8 cellular contexts compared by ENCODE assay signal in the genomic region with DNA sequence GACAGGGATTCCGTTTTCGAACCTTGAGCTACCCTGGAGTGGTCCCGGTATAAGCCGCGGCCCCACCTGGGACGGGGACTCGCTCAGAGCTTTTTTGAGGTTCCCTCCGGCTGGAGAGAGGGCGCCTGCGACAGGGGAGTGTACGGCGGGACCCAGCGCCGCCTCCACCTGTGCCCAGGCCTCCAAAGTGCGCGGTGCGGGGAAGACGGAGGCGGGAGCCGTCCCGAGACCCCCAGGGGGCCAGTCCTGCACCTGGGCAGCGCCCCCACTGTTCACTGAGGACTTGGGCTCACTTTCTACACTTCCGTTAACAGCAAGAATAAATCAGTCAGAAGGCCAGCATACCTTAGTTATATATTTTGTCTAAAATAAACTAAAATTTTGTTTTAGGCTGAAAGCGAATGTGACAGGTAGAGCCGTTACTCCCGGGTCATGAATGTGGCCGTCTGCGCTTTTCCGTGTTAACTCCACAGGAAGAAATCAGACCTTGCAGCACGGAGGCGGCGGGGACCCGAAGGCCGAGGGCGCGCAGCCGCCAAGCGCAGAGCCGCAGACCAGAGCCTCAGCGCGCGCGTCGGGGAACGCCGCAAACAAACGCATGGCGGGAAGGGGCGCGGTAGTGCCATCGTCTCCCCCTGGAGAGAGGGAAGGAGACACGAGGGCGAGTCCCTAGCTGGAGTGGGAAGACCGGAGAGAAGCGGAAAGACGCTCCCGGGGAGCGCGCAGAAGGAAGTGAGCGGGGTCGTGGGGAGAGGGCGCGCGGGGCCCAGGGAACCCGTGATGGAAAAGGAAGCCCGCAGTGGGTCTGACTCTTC. TPM values are rescaled to one million over a fixed set of nuclear protein-coding genes. Genes with fewer than 3 reads are reported as not detected.
A peak's percentile ranks its signal among the peaks of the same experiment; 100 is the strongest.
DNase-seq lines count a peak whose midpoint lies in the region; ATAC-seq, FAIRE-seq and TF ChIP-seq lines count a peak whose summit lies in the region.

No MANE protein-coding gene starts in this region.

- WGBS in pancreas, 2 donors, result 0 to 1% methylated on average over 66 of the region's 66 CpGs

- intact Hi-C loops in pancreas (cut with DNase I), result no loop called here

- DNase-seq in activated T-cell treated with anti-CD3 and anti-CD28 coated beads, Interleukin-2, amount 50 U/mL, for 1 hour, result peak; percentile 60
- peak; percentile 56 for DNase-seq in fibroblast of villous mesenchyme (ENCODE audit: low read depth)
- peak in 4 of 6 donors; percentile 53 to 78 (median 60) for DNase-seq in pancreas
- DNase-seq in SIG-M5 (lab: John Stamatoyannopoulos, UW), result no peak
- DNase-seq in NCI-H2171 treated with DMSO at 0.1 percent for 48 hours (lab: John Stamatoyannopoulos, UW), result no peak
- DNase-seq in GF-D8 (lab: John Stamatoyannopoulos, UW), result no peak

- H3K4me1 ChIP-seq in pancreas, result peaks cover 3 to 7% (median 7%) of the 10 kb centered on the region in 3 donors

- H3K9me3 ChIP-seq in pancreas, result no peaks in the 10 kb centered on the region

- no peaks in the 10 kb centered on the region for H3K27me3 ChIP-seq in pancreas

- H3K36me3 ChIP-seq in pancreas, result no peaks in the 10 kb centered on the region

- H3K27ac ChIP-seq in pancreas, result peak overlapping the region; percentile 29 to 91 (median 80)

- TF ChIP-seq CTCF in fibroblast of villous mesenchyme (IDR thresholded peaks at IDR 0.05; ENCODE audit: insufficient read depth, low read depth, low read length) (no peak), pancreas (IDR thresholded peaks at IDR 0.05) (no peak)

- FAIRE-seq in pancreas (lab: Jason Lieb, UNC), result no peak

- ATAC-seq in GM19395 (IDR thresholded peaks at IDR 0.05; ENCODE audit: unreplicated experiment) (peak; percentile 17), HG03521 (IDR thresholded peaks at IDR 0.05; ENCODE audit: unreplicated experiment) (peak; percentile 7), pancreas (peak; percentile 7 to 31 (median 28))

- H3K4me3 ChIP-seq in fibroblast of villous mesenchyme (ENCODE audit: low read depth, low read length), result peak overlapping the region; percentile 87
- peak overlapping the region; percentile 56 to 85 (median 77) for H3K4me3 ChIP-seq in pancreas

RNA-seq across cellular contexts. Expression of a gene that starts 14.1 kb away (rescaled TPM):
- 2.2 and 2.3 TPM in 2 replicates for total RNA-seq in fibroblast of villous mesenchyme
- total RNA-seq in pancreas, result 10 to 100 TPM in 1 of 6 donors, 1 to 10 TPM in 5; 1.9 to 11.1 (median 3.9) TPM
- 1 to 10 TPM; 2.4 to 3.0 TPM for polyA plus RNA-seq in pancreas

RNA-seq across cellular contexts. Expression of a gene that starts 32.2 kb away (rescaled TPM):
- total RNA-seq in fibroblast of villous mesenchyme (9.9 and 12.2 TPM in 2 replicates), pancreas (10 to 100 TPM; 11.4 to 22.1 (median 12.1) TPM)
- 10 to 100 TPM; 17.3 to 28.7 TPM for polyA plus RNA-seq in pancreas

RNA-seq across cellular contexts. Expression of a gene that starts 43.5 kb away (rescaled TPM):
- total RNA-seq in fibroblast of villous mesenchyme (not detected in 2 replicates), pancreas (not detected)
- polyA plus RNA-seq in pancreas, result not detected

RNA-seq across cellular contexts. Expression of a gene that starts 52.8 kb away (rescaled TPM):
- total RNA-seq in fibroblast of villous mesenchyme, result 3,386 and 3,800 TPM in 2 replicates
- 1,000 to 10,000 TPM in 5 of 6 donors, 100 to 1,000 TPM in 1; 974 to 1,629 (median 1,266) TPM for total RNA-seq in pancreas
- 1,000 to 10,000 TPM; 1,162 to 1,304 TPM for polyA plus RNA-seq in pancreas

RNA-seq across cellular contexts. Expression of a gene that starts 59.9 kb away (rescaled TPM):
- not detected in 2 replicates for total RNA-seq in fibroblast of villous mesenchyme
- total RNA-seq in pancreas, result not detected
- not detected for polyA plus RNA-seq in pancreas

Comparison
In these comparisons a context has a peak if more than half of its experiments do, and no peak if none do; other contexts are left out.
1. DNase-seq: peak in activated T-cell treated with anti-CD3 and anti-CD28 coated beads, Interleukin-2, amount 50 U/mL, for 1 hour (single experiment), fibroblast of villous mesenchyme (single experiment) and pancreas (4 of 6); none in SIG-M5 (single experiment), NCI-H2171 treated with DMSO at 0.1 percent for 48 hours (single experiment) and GF-D8 (single experiment).
2. Peak in every context shown above with its lines, with median percentiles within 50 percentile points of each other: ATAC-seq.